24 cellular contexts compared by ENCODE assay signal in genomic region chr1:33656467-33656866, GRCh38.
"Had no signal": no experiment of that assay in that cellular context is flagged by ENCODE, and none has a peak within 500 bp of the region (broad histone marks: within the 10 kb centered on the region; RNA-seq: fewer than 3 reads in every experiment).

No MANE protein-coding gene starts in this region.

- H3K36me3 Mint-ChIP-seq: activated naive CD4-positive, alpha-beta T cell treated with anti-CD3 and anti-CD28 coated beads, Interleukin-2, amount 10 ng/mL, durations not matched to agents 7 days and 5 days; activated naive CD8-positive, alpha-beta T cell treated with anti-CD3 and anti-CD28 coated beads for 36 hours had no signal

- H3K4me3 ChIP-seq: PC-9 had no signal

- H3K27ac ChIP-seq: PC-9, WERI-Rb-1 had no signal

- H2AFZ ChIP-seq: PC-9 had no signal

- ATAC-seq: activated CD4-positive, alpha-beta T cell treated with anti-CD3 and anti-CD28 coated beads for 36 hours; activated T-cell treated with anti-CD3 and anti-CD28 coated beads, Interleukin-2, amount 50 U/mL, for 72 hours had no signal

- H3K27ac Mint-ChIP-seq: activated CD4-positive, alpha-beta memory T cell treated with anti-CD3 and anti-CD28 coated beads, Interleukin-2, amount 10 ng/mL, durations not matched to agents 7 days and 5 days; activated CD4-positive, alpha-beta T cell treated with anti-CD3 and anti-CD28 coated beads for 36 hours; activated naive CD4-positive, alpha-beta T cell treated with anti-CD3 and anti-CD28 coated beads, Interleukin-2, amount 10 ng/mL, durations not matched to agents 7 days and 5 days; activated naive CD8-positive, alpha-beta T cell treated with anti-CD3 and anti-CD28 coated beads for 36 hours; activated T-cell treated with anti-CD3 and anti-CD28 coated beads, Interleukin-2, amount 50 U/mL, for 72 hours; activated T-helper 2 cell treated with anti-CD3 and anti-CD28 coated beads, Interferon-gamma antibody, Interleukin-2, Interleukin-4, amounts not matched to agents 10 μg/mL and 5 μg/mL and 100 μg/mL, durations not matched to agents 14 hours and 24 hours and 36 hours; IgD-negative memory B cell had no signal

- H3K9me3 Mint-ChIP-seq: activated CD4-positive, alpha-beta memory T cell treated with anti-CD3 and anti-CD28 coated beads, Interleukin-2, amount 10 ng/mL, durations not matched to agents 7 days and 5 days; activated naive CD4-positive, alpha-beta T cell treated with anti-CD3 and anti-CD28 coated beads, Interleukin-2, amount 10 ng/mL, durations not matched to agents 7 days and 5 days; activated naive CD8-positive, alpha-beta T cell treated with anti-CD3 and anti-CD28 coated beads for 36 hours; activated T-cell treated with anti-CD3 and anti-CD28 coated beads, Interleukin-2, amount 50 U/mL, for 72 hours; activated T-helper 2 cell treated with anti-CD3 and anti-CD28 coated beads, Interferon-gamma antibody, Interleukin-2, Interleukin-4, amounts not matched to agents 10 μg/mL and 5 μg/mL and 100 μg/mL, durations not matched to agents 14 hours and 24 hours and 36 hours; IgD-negative memory B cell had no signal

- H3K4me2 ChIP-seq: PC-9 had no signal

- H3K4me3 Mint-ChIP-seq: activated CD4-positive, alpha-beta memory T cell treated with anti-CD3 and anti-CD28 coated beads, Interleukin-2, amount 10 ng/mL, durations not matched to agents 7 days and 5 days; activated CD4-positive, alpha-beta T cell treated with anti-CD3 and anti-CD28 coated beads for 36 hours; activated naive CD4-positive, alpha-beta T cell treated with anti-CD3 and anti-CD28 coated beads, Interleukin-2, amount 10 ng/mL, durations not matched to agents 7 days and 5 days; activated naive CD8-positive, alpha-beta T cell treated with anti-CD3 and anti-CD28 coated beads for 36 hours; activated T-cell treated with anti-CD3 and anti-CD28 coated beads, Interleukin-2, amount 50 U/mL, for 72 hours; IgD-negative memory B cell had no signal

- H3K36me3 ChIP-seq: WERI-Rb-1 had no signal

- H3K4me1 Mint-ChIP-seq: activated CD4-positive, alpha-beta memory T cell treated with anti-CD3 and anti-CD28 coated beads, Interleukin-2, amount 10 ng/mL, durations not matched to agents 7 days and 5 days; activated CD4-positive, alpha-beta T cell treated with anti-CD3 and anti-CD28 coated beads for 36 hours; activated naive CD4-positive, alpha-beta T cell treated with anti-CD3 and anti-CD28 coated beads, Interleukin-2, amount 10 ng/mL, durations not matched to agents 7 days and 5 days; activated naive CD8-positive, alpha-beta T cell treated with anti-CD3 and anti-CD28 coated beads for 36 hours; IgD-negative memory B cell had no signal

- DNase-seq: activated CD4-positive, alpha-beta memory T cell treated with anti-CD3 and anti-CD28 coated beads, Interleukin-2, amount 10 ng/mL, durations not matched to agents 7 days and 5 days; activated CD4-positive, alpha-beta T cell treated with anti-CD3 and anti-CD28 coated beads for 36 hours; activated CD4-positive, alpha-beta T cell treated with anti-CD3 and anti-CD28 coated beads, Interleukin-2, amount 50 U/mL, for 1 hour; activated gamma-delta T cell treated with Interleukin-2 at 50 U/mL for 16 hours; activated naive CD4-positive, alpha-beta T cell treated with anti-CD3 and anti-CD28 coated beads, Interleukin-2, amount 10 ng/mL, durations not matched to agents 7 days and 5 days; activated naive CD8-positive, alpha-beta T cell treated with anti-CD3 and anti-CD28 coated beads for 36 hours; activated T-cell treated with anti-CD3 and anti-CD28 coated beads, Interleukin-2, amount 50 U/mL, for 72 hours; cerebellar nuclear complex; KG1; NCI-H1105 treated with DMSO at 0.1 percent for 48 hours; NCI-H1436 treated with DMSO at 0.1 percent for 48 hours; NCI-H187; NCI-H2081; NCI-H2171; NCI-H226; NCI-H526; NK-92 treated with Interleukin-12 subunit alpha and Interleukin-12 subunit beta, amount 100 ng/mL, for 24 hours; PC-9; SIG-M5; T-helper 2 cell; T1000; WERI-Rb-1 had no signal

- H3K27me3 Mint-ChIP-seq: activated naive CD4-positive, alpha-beta T cell treated with anti-CD3 and anti-CD28 coated beads, Interleukin-2, amount 10 ng/mL, durations not matched to agents 7 days and 5 days; activated naive CD8-positive, alpha-beta T cell treated with anti-CD3 and anti-CD28 coated beads for 36 hours had no signal
